Comparison of ENCODE assay signal across 8 cellular contexts in genomic region chr20:38221041-38221589, GRCh38. TPM values are rescaled to one million over a fixed set of nuclear protein-coding genes. Genes with fewer than 3 reads are reported as not detected.
A peak's percentile ranks its signal among the peaks of the same experiment; 100 is the strongest.
DNase-seq lines count a peak whose midpoint lies in the region; ATAC-seq, FAIRE-seq and TF ChIP-seq lines count a peak whose summit lies in the region.

No MANE protein-coding gene starts in this region.

- no peak for FAIRE-seq in kidney (lab: Jason Lieb, UNC)

- H3K27ac Mint-ChIP-seq in WTC11 = no peak overlapping the region

- H3K36me3 ChIP-seq in breast epithelium (no peaks in the 10 kb centered on the region), kidney (ENCODE audit: control insufficient read depth in 1 of 2, insufficient read depth in 2 of 2, low read length in 2 of 2) (no peaks in the 10 kb centered on the region)

- H3K9me3 Mint-ChIP-seq in WTC11 = no peaks in the 10 kb centered on the region

- no peak overlapping the region for H3K27ac ChIP-seq in breast epithelium
- no peak overlapping the region for H3K27ac ChIP-seq in kidney (ENCODE audit: low read depth in 2 of 2, low read length in 2 of 2)

- H3K4me3 ChIP-seq in breast epithelium (no peak overlapping the region), kidney (ENCODE audit: low read length in 2 of 2) (no peak overlapping the region)

- ATAC-seq in WTC11 (peak; percentile 95), HG03280 (IDR thresholded peaks at IDR 0.05; ENCODE audit: unreplicated experiment) (no peak)

- H3K4me1 ChIP-seq in breast epithelium (no peaks in the 10 kb centered on the region), kidney (ENCODE audit: control insufficient read depth in 1 of 2, insufficient read depth in 1 of 2, low read depth in 1 of 2, low read length in 2 of 2) (no peaks in the 10 kb centered on the region)

- no peaks in the 10 kb centered on the region for H3K36me3 Mint-ChIP-seq in WTC11

- POLR2A ChIA-PET in WTC11 (lab: Charles Lee) = interaction anchor here (1.1 kb wide), 1 partner anchor 164 kb away, joined by 4 read pairs; no protein-coding TSS in a partner anchor

- CTCF ChIA-PET in WTC11 (lab: Charles Lee) = interaction anchor here (0.6 to 9.8 kb wide), 47 partner anchors 10 to 657 kb away, joined by 3 to 134 read pairs (median 5); partner anchors contain the start of genes BPI and VSTM2L

- intact Hi-C loops in breast epithelium (cut with DNase I; ENCODE audit: low total_unique reads) = loop anchor here (5.0 kb wide), 1 partner anchor 164 kb away; no protein-coding TSS in a partner anchor
- intact Hi-C loops in kidney (cut with DNase I) = no loop called here

- TF ChIP-seq CTCF in WTC11 (IDR thresholded peaks at IDR 0.05) = peak; percentile 79
- peak; percentile 40 to 76 (median 70) for TF ChIP-seq CTCF in breast epithelium (IDR thresholded peaks at IDR 0.05)
- peak; percentile 79 for TF ChIP-seq CTCF in kidney (IDR thresholded peaks at IDR 0.05; ENCODE audit: borderline replicate concordance, extremely low read depth, insufficient read depth)

- no peaks in the 10 kb centered on the region for H3K27me3 ChIP-seq in breast epithelium

- TF ChIP-seq POLR2A in breast epithelium (IDR thresholded peaks at IDR 0.05) = no peak

- no peak overlapping the region for H3K9ac ChIP-seq in kidney (ENCODE audit: low read length in 2 of 2)

- H3K4me3 Mint-ChIP-seq in WTC11 = no peak overlapping the region

- peaks cover 2% of the 10 kb centered on the region; the same call in 1 of the 2 replicates for H3K4me1 Mint-ChIP-seq in WTC11

- H3K27me3 Mint-ChIP-seq in WTC11 (ENCODE audit: low read depth) = no peaks in the 10 kb centered on the region; the same call in 1 of the 2 replicates

- H3K9me3 ChIP-seq in breast epithelium (no peaks in the 10 kb centered on the region), kidney (ENCODE audit: control insufficient read depth in 1 of 2, low read length in 2 of 2) (no peaks in the 10 kb centered on the region)

- DNase-seq in NCI-H1436 (lab: John Stamatoyannopoulos, UW) (peak; percentile 56), NCI-H1436 treated with DMSO at 0.1 percent for 48 hours (lab: John Stamatoyannopoulos, UW) (no peak), NCI-H146 treated with DMSO at 0.1 percent for 48 hours (lab: John Stamatoyannopoulos, UW; ENCODE audit: unreplicated experiment) (peak; percentile 48), WTC11 (ENCODE audit: low spot score) (peak; percentile 95), breast epithelium (ENCODE audit: low spot score in 2 of 2) (peak in 1 of 2 donors; percentile 66), kidney (peak; percentile 86)
- DNase-seq in stimulated activated CD4-positive, alpha-beta T cell treated with anti-CD3 and anti-CD28 coated beads, Interleukin-2, amount 100 ng/mL, for 24 hours = peak; percentile 78 to 81

TF ChIP-seq in WTC11, 78 proteins besides CTCF, POLR2A, EP300 and RAD21:
- peak; percentile 43; the same call in 1 of the 2 replicates for TF ChIP-seq GABPB1 (CRISPR knock-in tag; IDR thresholded peaks at IDR 0.05)
- no peak for TF ChIP-seq ZNF121 (CRISPR knock-in tag; IDR thresholded peaks at IDR 0.05)

RNA-seq across cellular contexts. Expression of gene KIAA1755, which starts 39.4 kb away (rescaled TPM):
- total RNA-seq in WTC11 (2021) (0.16 to 0.50 TPM (median 0.27 TPM) in 3 replicates), breast epithelium (1 to 10 TPM; 2.1 to 5.1 (median 4.3) TPM), kidney (5.1 TPM)
- 1.5 TPM for polyA plus RNA-seq in kidney (ENCODE audit: insufficient read depth, low read depth, low replicate concordance)

RNA-seq across cellular contexts. Expression of gene TGM2, which starts 56.0 kb away (rescaled TPM):
- total RNA-seq in WTC11 (2021) (1.5 to 2.1 TPM (median 1.8 TPM) in 3 replicates), breast epithelium (10 to 100 TPM; 10.7 to 44.9 (median 15.2) TPM), kidney (611 TPM)
- polyA plus RNA-seq in kidney (ENCODE audit: insufficient read depth, low read depth, low replicate concordance) = 44.6 TPM

Comparison
In these comparisons a context has a peak if more than half of its experiments do, and no peak if none do; other contexts are left out.
1. RNA of gene TGM2, which starts 56.0 kb away (total RNA-seq): 611 TPM in kidney (single experiment); 10.7 to 44.9 TPM in breast epithelium and 1.5 to 2.1 TPM in WTC11; every median in the first group is over 10 times any median in the second.
2. Peak in every context shown above with its lines, with median percentiles within 50 percentile points of each other: CTCF ChIP-seq.